17 cellular contexts compared by ENCODE assay signal in the genomic region with DNA sequence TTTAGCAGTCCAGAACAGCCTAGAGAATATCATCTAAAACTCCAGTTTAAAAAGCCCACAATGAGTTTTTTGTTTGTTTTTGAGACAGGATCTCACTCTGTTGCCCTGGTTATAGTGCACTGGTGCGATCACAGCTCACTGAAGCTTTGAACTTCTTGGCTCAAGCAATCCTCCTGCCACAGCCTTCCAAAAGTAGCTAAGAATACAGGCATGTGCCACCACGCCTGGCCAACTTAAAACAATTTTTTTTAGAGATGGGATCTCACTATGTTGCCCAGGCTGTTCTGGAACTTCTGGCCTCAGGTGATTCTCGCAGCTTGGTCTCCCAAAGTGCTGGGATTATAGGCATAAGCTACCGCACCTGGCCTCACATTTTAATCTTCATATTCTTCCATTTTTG.
A peak's percentile ranks its signal among the peaks of the same experiment; 100 is the strongest.
DNase-seq lines count a peak whose midpoint lies in the region; ATAC-seq and TF ChIP-seq lines count a peak whose summit lies in the region.
"Had no signal": no experiment of that assay in that cellular context is flagged by ENCODE, and none has a peak within 500 bp of the region (broad histone marks: within the 10 kb centered on the region; RNA-seq: fewer than 3 reads in every experiment).

No MANE protein-coding gene starts in this region.

- H3K9me3 ChIP-seq in HEK293 (ENCODE audit: control insufficient read depth, insufficient read depth, low read depth, low read length) = no peaks in the 10 kb centered on the region

- H3K36me3 ChIP-seq in HEK293 (ENCODE audit: control insufficient read depth in 2 of 2, insufficient read depth in 1 of 2, low read length in 2 of 2) = peaks cover 20 to 33% of the 10 kb centered on the region in 2 experiments

- H3K4me3 Mint-ChIP-seq in WTC11 = no peak overlapping the region
- H3K4me3 Mint-ChIP-seq in mesothelial cell of epicardium = no peak overlapping the region
- no peak overlapping the region for H3K4me3 Mint-ChIP-seq in osteocyte (ENCODE audit: unreplicated experiment)
- H3K4me3 Mint-ChIP-seq in activated CD4-positive, alpha-beta memory T cell treated with anti-CD3 and anti-CD28 coated beads, Interleukin-2, amount 10 ng/mL, durations not matched to agents 7 days and 5 days = no peak overlapping the region
- H3K4me3 Mint-ChIP-seq: CD4-positive, alpha-beta memory T cell; H9; HFFc6 had no signal

- ATAC-seq in WTC11 = no peak
- no peak for ATAC-seq in GM19023 (IDR thresholded peaks at IDR 0.05; ENCODE audit: unreplicated experiment)
- ATAC-seq: HCT116 had no signal

- no peaks in the 10 kb centered on the region for H3K4me1 ChIP-seq in HEK293 (ENCODE audit: control insufficient read depth, insufficient read depth, low read length)

- POLR2A ChIA-PET in HEK293 (lab: Yijun Ruan, JAX) = no interaction called here
- POLR2A ChIA-PET in WTC11 (lab: Charles Lee) = no interaction called here
- POLR2A ChIA-PET in activated CD4-positive, alpha-beta memory T cell treated with anti-CD3 and anti-CD28 coated beads, Interleukin-2, amount 10 ng/mL, durations not matched to agents 7 days and 5 days (lab: Charles Lee) = no interaction called here

- H3K4me1 Mint-ChIP-seq in WTC11 = no peaks in the 10 kb centered on the region
- peaks cover 31% of the 10 kb centered on the region for H3K4me1 Mint-ChIP-seq in mesothelial cell of epicardium
- peaks cover 29% of the 10 kb centered on the region for H3K4me1 Mint-ChIP-seq in osteocyte (ENCODE audit: unreplicated experiment)
- H3K4me1 Mint-ChIP-seq in activated CD4-positive, alpha-beta memory T cell treated with anti-CD3 and anti-CD28 coated beads, Interleukin-2, amount 10 ng/mL, durations not matched to agents 7 days and 5 days = no peaks in the 10 kb centered on the region
- H3K4me1 Mint-ChIP-seq: CD4-positive, alpha-beta memory T cell had no signal

- DNase-seq in WTC11 (ENCODE audit: low spot score) = no peak
- no peak for DNase-seq in mesothelial cell of epicardium (ENCODE audit: low spot score in 2 of 2, unreplicated experiment in 2 of 2)
- no peak for DNase-seq in osteocyte (ENCODE audit: extremely low spot score, unreplicated experiment)
- DNase-seq in posterior vena cava (ENCODE audit: low spot score) = no peak
- DNase-seq in activated CD4-positive, alpha-beta memory T cell treated with anti-CD3 and anti-CD28 coated beads, Interleukin-2, amount 10 ng/mL, durations not matched to agents 7 days and 5 days = no peak
- DNase-seq: C1 segment of cervical spinal cord; Calu3; CD4-positive, alpha-beta memory T cell; DMS53; DMS79 treated with DMSO at 0.1 percent for 48 hours; GF-D8; GM23248; H9; HFFc6 had no signal

- H3K27ac Mint-ChIP-seq in WTC11 (no peak overlapping the region), mesothelial cell of epicardium (peak overlapping the region; percentile 30), osteocyte (ENCODE audit: unreplicated experiment) (peak overlapping the region; percentile 41)
- no peak overlapping the region for H3K27ac Mint-ChIP-seq in activated CD4-positive, alpha-beta memory T cell treated with anti-CD3 and anti-CD28 coated beads, Interleukin-2, amount 10 ng/mL, durations not matched to agents 7 days and 5 days
- H3K27ac Mint-ChIP-seq: CD4-positive, alpha-beta memory T cell; H9; HFFc6 had no signal

- CTCF ChIA-PET in HEK293 (lab: Yijun Ruan, JAX) (no interaction called here), WTC11 (lab: Charles Lee) (no interaction called here)
- CTCF ChIA-PET in activated CD4-positive, alpha-beta memory T cell treated with anti-CD3 and anti-CD28 coated beads, Interleukin-2, amount 10 ng/mL, durations not matched to agents 7 days and 5 days (lab: Charles Lee) = no interaction called here

- intact Hi-C loops in posterior vena cava (cut with DNase I) = no loop called here

- TF ChIP-seq CTCF in HEK293 (tag by site-specific recombination; IDR thresholded peaks at IDR 0.05) = no peak
- TF ChIP-seq CTCF in WTC11 (IDR thresholded peaks at IDR 0.05) = no peak
- TF ChIP-seq CTCF in mesothelial cell of epicardium (IDR thresholded peaks at IDR 0.05; ENCODE audit: unreplicated experiment) = no peak
- TF ChIP-seq CTCF in osteocyte (IDR thresholded peaks at IDR 0.05) = no peak

- H3K36me3 Mint-ChIP-seq in WTC11 = no peaks in the 10 kb centered on the region; the same call in 1 of the 2 replicates
- peaks cover 14% of the 10 kb centered on the region for H3K36me3 Mint-ChIP-seq in mesothelial cell of epicardium
- peaks cover 64% of the 10 kb centered on the region for H3K36me3 Mint-ChIP-seq in osteocyte (ENCODE audit: unreplicated experiment)
- H3K36me3 Mint-ChIP-seq in activated CD4-positive, alpha-beta memory T cell treated with anti-CD3 and anti-CD28 coated beads, Interleukin-2, amount 10 ng/mL, durations not matched to agents 7 days and 5 days (ENCODE audit: low read depth) = no peaks in the 10 kb centered on the region
- H3K36me3 Mint-ChIP-seq: CD4-positive, alpha-beta memory T cell had no signal

- H3K27ac ChIP-seq in HEK293 (ENCODE audit: extremely low read depth, low read depth, low read length) = no peak overlapping the region
- H3K27ac ChIP-seq: GM23248 had no signal

- H3K9me3 Mint-ChIP-seq in WTC11 (no peaks in the 10 kb centered on the region), mesothelial cell of epicardium (no peaks in the 10 kb centered on the region), osteocyte (ENCODE audit: unreplicated experiment) (no peaks in the 10 kb centered on the region)
- no peaks in the 10 kb centered on the region for H3K9me3 Mint-ChIP-seq in activated CD4-positive, alpha-beta memory T cell treated with anti-CD3 and anti-CD28 coated beads, Interleukin-2, amount 10 ng/mL, durations not matched to agents 7 days and 5 days
- H3K9me3 Mint-ChIP-seq: H9, HFFc6 had no signal

- H3K4me3 ChIP-seq in HEK293 (ENCODE audit: low read depth, low read length) = no peak overlapping the region
- H3K4me3 ChIP-seq: GM23248 had no signal

- H3K27me3 Mint-ChIP-seq in WTC11 (ENCODE audit: low read depth) = no peaks in the 10 kb centered on the region
- no peaks in the 10 kb centered on the region for H3K27me3 Mint-ChIP-seq in mesothelial cell of epicardium (ENCODE audit: low read depth)
- H3K27me3 Mint-ChIP-seq in osteocyte (ENCODE audit: unreplicated experiment) = no peaks in the 10 kb centered on the region
- H3K27me3 Mint-ChIP-seq in activated CD4-positive, alpha-beta memory T cell treated with anti-CD3 and anti-CD28 coated beads, Interleukin-2, amount 10 ng/mL, durations not matched to agents 7 days and 5 days = no peaks in the 10 kb centered on the region
- H3K27me3 Mint-ChIP-seq: CD4-positive, alpha-beta memory T cell had no signal

TF ChIP-seq in HEK293, 187 proteins besides CTCF, POLR2A, EP300 and RAD21:
- TF ChIP-seq ZNF391 (tag by site-specific recombination; IDR thresholded peaks at IDR 0.05; ENCODE audit: borderline replicate concordance, low read depth) (no peak), ZNF121 (tag by site-specific recombination; IDR thresholded peaks at IDR 0.05) (peak; percentile 88)

TF ChIP-seq in WTC11, 78 proteins besides CTCF, POLR2A, EP300 and RAD21:
- TF ChIP-seq, protein P1, sequence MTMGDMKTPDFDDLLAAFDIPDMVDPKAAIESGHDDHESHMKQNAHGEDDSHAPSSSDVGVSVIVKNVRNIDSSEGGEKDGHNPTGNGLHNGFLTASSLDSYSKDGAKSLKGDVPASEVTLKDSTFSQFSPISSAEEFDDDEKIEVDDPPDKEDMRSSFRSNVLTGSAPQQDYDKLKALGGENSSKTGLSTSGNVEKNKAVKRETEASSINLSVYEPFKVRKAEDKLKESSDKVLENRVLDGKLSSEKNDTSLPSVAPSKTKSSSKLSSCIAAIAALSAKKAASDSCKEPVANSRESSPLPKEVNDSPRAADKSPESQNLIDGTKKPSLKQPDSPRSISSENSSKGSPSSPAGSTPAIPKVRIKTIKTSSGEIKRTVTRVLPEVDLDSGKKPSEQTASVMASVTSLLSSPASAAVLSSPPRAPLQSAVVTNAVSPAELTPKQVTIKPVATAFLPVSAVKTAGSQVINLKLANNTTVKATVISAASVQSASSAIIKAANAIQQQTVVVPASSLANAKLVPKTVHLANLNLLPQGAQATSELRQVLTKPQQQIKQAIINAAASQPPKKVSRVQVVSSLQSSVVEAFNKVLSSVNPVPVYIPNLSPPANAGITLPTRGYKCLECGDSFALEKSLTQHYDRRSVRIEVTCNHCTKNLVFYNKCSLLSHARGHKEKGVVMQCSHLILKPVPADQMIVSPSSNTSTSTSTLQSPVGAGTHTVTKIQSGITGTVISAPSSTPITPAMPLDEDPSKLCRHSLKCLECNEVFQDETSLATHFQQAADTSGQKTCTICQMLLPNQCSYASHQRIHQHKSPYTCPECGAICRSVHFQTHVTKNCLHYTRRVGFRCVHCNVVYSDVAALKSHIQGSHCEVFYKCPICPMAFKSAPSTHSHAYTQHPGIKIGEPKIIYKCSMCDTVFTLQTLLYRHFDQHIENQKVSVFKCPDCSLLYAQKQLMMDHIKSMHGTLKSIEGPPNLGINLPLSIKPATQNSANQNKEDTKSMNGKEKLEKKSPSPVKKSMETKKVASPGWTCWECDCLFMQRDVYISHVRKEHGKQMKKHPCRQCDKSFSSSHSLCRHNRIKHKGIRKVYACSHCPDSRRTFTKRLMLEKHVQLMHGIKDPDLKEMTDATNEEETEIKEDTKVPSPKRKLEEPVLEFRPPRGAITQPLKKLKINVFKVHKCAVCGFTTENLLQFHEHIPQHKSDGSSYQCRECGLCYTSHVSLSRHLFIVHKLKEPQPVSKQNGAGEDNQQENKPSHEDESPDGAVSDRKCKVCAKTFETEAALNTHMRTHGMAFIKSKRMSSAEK (CRISPR knock-in tag; IDR thresholded peaks at IDR 0.05; ENCODE audit: borderline replicate concordance) = no peak
- TF ChIP-seq ZNF121 (CRISPR knock-in tag; IDR thresholded peaks at IDR 0.05) = peak; percentile 81

Comparison
In these comparisons a context has a peak if more than half of its experiments do, and no peak if none do; other contexts are left out.
1. H3K27ac Mint-ChIP-seq: peak in mesothelial cell of epicardium (single experiment) and osteocyte (single experiment); none in WTC11 (single experiment) and activated CD4-positive, alpha-beta memory T cell treated with anti-CD3 and anti-CD28 coated beads, Interleukin-2, amount 10 ng/mL, durations not matched to agents 7 days and 5 days (single experiment).
2. Of the 8 proteins assayed by ChIP-seq in both HEK293 and WTC11: peak only in HEK293: none; only in WTC11: none; in both: ZNF121; in neither: 7.